ENCODE assay signal across 20 cellular contexts in the genomic region with DNA sequence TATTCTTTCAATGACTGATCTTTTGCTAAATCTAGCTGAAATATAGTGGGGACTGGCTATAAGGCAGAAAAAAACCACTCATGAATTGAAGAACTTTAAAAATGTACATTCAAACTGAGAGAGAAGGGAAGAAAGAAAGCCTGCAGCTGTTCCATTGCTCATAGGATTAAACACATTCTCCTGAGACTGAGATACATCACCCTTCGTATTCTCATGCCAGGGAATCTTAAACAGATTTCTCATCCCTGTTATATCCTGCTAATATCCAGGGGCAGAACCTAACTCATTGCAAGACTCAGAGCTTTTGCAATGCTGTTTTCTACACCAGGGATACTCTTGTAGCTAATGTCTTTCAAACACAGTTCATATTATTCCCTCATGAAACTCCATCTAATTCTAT.
"Had no signal": no experiment of that assay in that cellular context is flagged by ENCODE, and none has a peak within 500 bp of the region (broad histone marks: within the 10 kb centered on the region; RNA-seq: fewer than 3 reads in every experiment).

No MANE protein-coding gene starts in this region.

- H3K36me3 ChIP-seq: left ventricle myocardium inferior, lower lobe of right lung, neural progenitor cell, pancreas, spleen, stomach, suprapubic skin, tibial artery had no signal

- H3K9ac ChIP-seq: neural progenitor cell had no signal

- H3K4me1 ChIP-seq: lower lobe of right lung, neural progenitor cell, pancreas, spleen, stomach, suprapubic skin, tibial artery had no signal

- H3K27me3 ChIP-seq: hepatocyte, neural progenitor cell, pancreas, spleen, stomach, suprapubic skin, tibial artery had no signal

- DNase-seq: effector memory CD4-positive, alpha-beta T cell; foreskin melanocyte; head of caudate nucleus; kidney; left cardiac atrium; left ventricle myocardium inferior; lower lobe of right lung; occipital lobe; pancreas; right cardiac atrium; spleen; stimulated activated CD4-positive, alpha-beta T cell treated with anti-CD3 and anti-CD28 coated beads, Interleukin-2, amount 100 ng/mL, for 24 hours; stimulated activated naive CD4-positive, alpha-beta T cell; stomach; tibial artery had no signal

- H2AFZ ChIP-seq: hepatocyte, neural progenitor cell had no signal

- H3K27ac ChIP-seq: hepatocyte, left ventricle myocardium inferior, lower lobe of right lung, neural progenitor cell, pancreas, spleen, stomach, suprapubic skin, tibial artery had no signal

- H3K4me3 ChIP-seq: hepatocyte, left ventricle myocardium inferior, lower lobe of right lung, neural progenitor cell, pancreas, spleen, stomach, suprapubic skin, tibial artery had no signal

- H3K9me3 ChIP-seq: left ventricle myocardium inferior, lower lobe of right lung, pancreas, spleen, stomach, suprapubic skin, tibial artery had no signal

- H3K4me2 ChIP-seq: hepatocyte, neural progenitor cell had no signal

- H3K79me2 ChIP-seq: hepatocyte had no signal

- ATAC-seq: esophagus mucosa; left cardiac atrium; lower lobe of right lung; natural killer cell treated with Interleukin-12 subunit alpha and Interleukin-12 subunit beta and Interleukin-15 and Interleukin-18, amount 100 ng/mL, for 72 hours; pancreas; right cardiac atrium had no signal
